ENCODE assay signal across 26 cellular contexts in genomic region chr14:73655851-73656250, GRCh38. TPM values are rescaled to one million over a fixed set of nuclear protein-coding genes. Genes with fewer than 3 reads are reported as not detected.
"Had no signal": no experiment of that assay in that cellular context is flagged by ENCODE, and none has a peak within 500 bp of the region (broad histone marks: within the 10 kb centered on the region; RNA-seq: fewer than 3 reads in every experiment).

No MANE protein-coding gene starts in this region.

- DNase-seq: stimulated activated CD4-positive, alpha-beta T cell treated with anti-CD3 and anti-CD28 coated beads, Interleukin-2, amount 100 ng/mL, for 48 hours; stimulated activated CD4-positive, alpha-beta T cell treated with anti-CD3 and anti-CD28 coated beads, Interleukin-4, amount 100 ng/mL, for 1 hour; stimulated activated CD4-positive, alpha-beta T cell treated with anti-CD3 and anti-CD28 coated beads, Interleukin-4, amount 100 ng/mL, for 24 hours; stimulated activated CD4-positive, alpha-beta T cell treated with anti-CD3 and anti-CD28 coated beads, Interleukin-4, amount 100 ng/mL, for 4 hours; stimulated activated CD8-positive, alpha-beta memory T cell treated with anti-CD3 and anti-CD28 coated beads, Interleukin-4, amount 100 ng/mL, for 48 hours; stimulated activated naive B cell treated with anti-CD40 and anti-IgM and Interleukin-4, amounts not matched to agents 10 μg/mL and 1 μg/mL and 100 μg/mL, for 72 hours; stimulated activated naive CD4-positive, alpha-beta T cell; stimulated activated naive CD4-positive, alpha-beta T cell treated with Interleukin-2 at 50 U/mL for 16 hours; stimulated activated naive CD8-positive, alpha-beta T cell treated with anti-CD3 and anti-CD28 coated beads, Interleukin-15, amount 100 ng/mL, for 72 hours; stimulated activated naive CD8-positive, alpha-beta T cell treated with anti-CD3 and anti-CD28 coated beads, Interleukin-15, Interleukin-2, amounts not matched to agents 100 U/mL and 50 U/mL, for 24 hours; stomach; substantia nigra; testis; thyroid gland; tibial artery; transverse colon; trophoblast cell; upper lobe of left lung; upper lobe of right lung; uterus had no signal

RNA-seq across cellular contexts. Expression of gene ACOT6, which starts 43.5 kb away (rescaled TPM):
- total RNA-seq: stomach, subcutaneous adipose tissue, temporal lobe, thoracic aorta, thyroid gland, transverse colon, upper lobe of left lung, upper lobe of right lung, ureter, urinary bladder, uterus, vagina had no signal
